Comparison of ENCODE assay signal across 23 cellular contexts in genomic region chr20:1906361-1907051, GRCh38. TPM values are rescaled to one million over a fixed set of nuclear protein-coding genes. Genes with fewer than 3 reads are reported as not detected.
DNase-seq lines count a peak whose midpoint lies in the region; ATAC-seq, FAIRE-seq and TF ChIP-seq lines count a peak whose summit lies in the region.
"Had no signal": no experiment of that assay in that cellular context is flagged by ENCODE, and none has a peak within 500 bp of the region (broad histone marks: within the 10 kb centered on the region; RNA-seq: fewer than 3 reads in every experiment).

No MANE protein-coding gene starts in this region.

- H2BK5ac ChIP-seq in neuronal stem cell (ENCODE audit: low read length) = no peak overlapping the region

- H3K27ac ChIP-seq in cingulate gyrus (ENCODE audit: low read depth, low read length) (peak overlapping the region; percentile 92), neuronal stem cell (replicated peaks; ENCODE audit: low read length) (no peak overlapping the region)
- H3K27ac ChIP-seq: esophagus muscularis mucosa, left lung, thoracic aorta had no signal

- H3K36me3 ChIP-seq in neuronal stem cell (replicated peaks in 1 of 2; ENCODE audit: control insufficient read depth in 2 of 2, insufficient read depth in 2 of 2, low read length in 2 of 2) = no peaks in the 10 kb centered on the region

- no peak overlapping the region for H3K4ac ChIP-seq in neuronal stem cell (ENCODE audit: low read length)

- no peak overlapping the region for H3K4me2 ChIP-seq in neuronal stem cell (ENCODE audit: insufficient read depth, low read length, poor library complexity, severe bottlenecking)
- H3K4me2 ChIP-seq: SK-N-SH had no signal

- H2AK5ac ChIP-seq in neuronal stem cell (ENCODE audit: low read depth, low read length) = no peak overlapping the region

- peak; percentile 39 for DNase-seq in GM12892 (ENCODE audit: insufficient read length)
- DNase-seq in HT1080 (ENCODE audit: low read depth) = peak; percentile 55
- DNase-seq in neuronal stem cell (ENCODE audit: low spot score) = no peak
- no peak for DNase-seq in DMS153 (lab: John Stamatoyannopoulos, UW)
- DNase-seq in activated T-cell treated with anti-CD3 and anti-CD28 coated beads, Interleukin-2, amount 50 U/mL, for 1 hour = no peak
- DNase-seq: activated CD8-positive, alpha-beta T cell treated with anti-CD3 and anti-CD28 coated beads, Interleukin-2, amount 10 ng/mL, durations not matched to agents 7 days and 5 days; activated T-cell treated with anti-CD3 and anti-CD28 coated beads, Interleukin-2, amount 50 U/mL, for 72 hours; CD4-positive, alpha-beta T cell; DND-41; left lung; mucosa of descending colon; MV-4-11; NCI-H187 treated with DMSO at 0.1 percent for 48 hours; NCI-H226; SK-N-SH; stimulated activated CD4-positive, alpha-beta T cell treated with anti-CD3 and anti-CD28 coated beads, Interleukin-12 subunit alpha, Interleukin-12 subunit beta, amount 100 ng/mL, for 4 hours; T-helper 9 cell had no signal

- no peak overlapping the region for H3K18ac ChIP-seq in neuronal stem cell (ENCODE audit: low read length)

- TF ChIP-seq POLR2A in GM12892 (IDR thresholded peaks at IDR 0.05; ENCODE audit: low read depth, low read length) = no peak

- no peak overlapping the region for H3K9ac ChIP-seq in neuronal stem cell (ENCODE audit: low read depth, low read length, poor library complexity)
- H3K9ac ChIP-seq: SK-N-SH had no signal

- H4K8ac ChIP-seq in neuronal stem cell (ENCODE audit: low read depth, low read length) = no peak overlapping the region

- no CpG with 5 or more reads among the region's 9 CpGs for WGBS in neuronal stem cell (ENCODE audit: extremely low coverage in 2 of 2, insufficient read length in 2 of 2, insufficient replicate concordance in 1 of 2), 2 donors

- no peak overlapping the region for H2AFZ ChIP-seq in neuronal stem cell (ENCODE audit: low read length)

- no peak for ATAC-seq in GM21619 (IDR thresholded peaks at IDR 0.05; ENCODE audit: unreplicated experiment)
- ATAC-seq: activated CD4-positive, CD25-positive, alpha-beta regulatory T cell treated with anti-CD3 and anti-CD28 coated beads, Interleukin-2, amount 50 U/mL, for 24 hours; activated CD8-positive, alpha-beta T cell treated with anti-CD3 and anti-CD28 coated beads, Interleukin-2, amount 10 ng/mL, durations not matched to agents 7 days and 5 days; activated T-cell treated with anti-CD3 and anti-CD28 coated beads, Interleukin-2, amount 50 U/mL, for 72 hours; left lung; mucosa of descending colon; Panc1 had no signal

- H3K4me1 ChIP-seq in neuronal stem cell (ENCODE audit: control insufficient read depth in 2 of 2, insufficient read depth in 1 of 2, low read depth in 1 of 2, low read length in 2 of 2) = peaks cover 0 to 8% of the 10 kb centered on the region in 2 donors

- peak; percentile 90 for FAIRE-seq in GM12892 (lab: Jason Lieb, UNC)

- no peak overlapping the region for H2BK15ac ChIP-seq in neuronal stem cell (ENCODE audit: low read length)

- peak overlapping the region; percentile 27 for H3K14ac ChIP-seq in neuronal stem cell (ENCODE audit: low read length)

- H3K27me3 ChIP-seq in neuronal stem cell (ENCODE audit: control insufficient read depth in 3 of 3, insufficient read depth in 3 of 3, low read depth in 1 of 3, low read length in 3 of 3) = no peaks in the 10 kb centered on the region
- H3K27me3 ChIP-seq: esophagus muscularis mucosa had no signal

- no peaks in the 10 kb centered on the region for H3K79me1 ChIP-seq in neuronal stem cell (ENCODE audit: low read depth, low read length)

- no peak overlapping the region for H4K91ac ChIP-seq in neuronal stem cell (ENCODE audit: low read depth, low read length, poor library complexity)

- no peak overlapping the region for H3K4me3 ChIP-seq in neuronal stem cell (ENCODE audit: low read length in 2 of 2)
- H3K4me3 ChIP-seq: esophagus muscularis mucosa, left lung, mucosa of descending colon, thoracic aorta had no signal

- no peak overlapping the region for H3K23ac ChIP-seq in neuronal stem cell (ENCODE audit: low read depth, low read length, poor library complexity)

- no peak overlapping the region for H2BK12ac ChIP-seq in neuronal stem cell (ENCODE audit: low read length)

- no peaks in the 10 kb centered on the region for H3K9me3 ChIP-seq in neuronal stem cell (replicated peaks in 1 of 2; ENCODE audit: control insufficient read depth in 2 of 2, insufficient read depth in 1 of 2, low read depth in 1 of 2, low read length in 2 of 2)
- H3K9me3 ChIP-seq: esophagus muscularis mucosa, left lung, mucosa of descending colon, SK-N-SH, thoracic aorta had no signal

- no peak overlapping the region for H2BK120ac ChIP-seq in neuronal stem cell (ENCODE audit: low read depth, low read length)

RNA-seq across cellular contexts. Expression of gene SIRPA, which starts 11.3 kb away (rescaled TPM):
- 4.3 TPM for polyA plus RNA-seq in GM12892 (2012; ENCODE audit: missing spikeins)
- 6.1 and 8.9 TPM in 2 replicates for total RNA-seq in HT1080 (2014; rRNA removed; shearing (Covaris generic))
- polyA plus RNA-seq in HT1080 (2015; cell fraction: cytosol; rRNA removed) = 16.9 and 17.0 TPM in 2 replicates
- 9.9 and 11.1 TPM in 2 replicates for polyA plus RNA-seq in HT1080 (2015; cell fraction: nucleus; rRNA removed)
- polyA plus RNA-seq in neuronal stem cell (2013, experiment 1 of 2) = 8.4 TPM
- 8.4 TPM for polyA plus RNA-seq in neuronal stem cell (2013, experiment 2 of 2)
- total RNA-seq: activated CD8-positive, alpha-beta T cell treated with anti-CD3 and anti-CD28 coated beads, Interleukin-2, amount 10 ng/mL, durations not matched to agents 7 days and 5 days had no signal

Comparison
In these comparisons a context has a peak if more than half of its experiments do, and no peak if none do; other contexts are left out.
1. DNase-seq: peak in GM12892 (single experiment) and HT1080 (single experiment); none in neuronal stem cell (single experiment), DMS153 (single experiment) and activated T-cell treated with anti-CD3 and anti-CD28 coated beads, Interleukin-2, amount 50 U/mL, for 1 hour (single experiment).